ENCODE assay signal across 1 cellular context in genomic region chr11:76329084-76329648, GRCh38.
TF ChIP-seq lines count a peak whose summit lies in the region.

No MANE protein-coding gene starts in this region.

TF ChIP-seq in HepG2, 621 proteins besides CTCF, POLR2A, EP300 and RAD21 (continued from another document and continues in another):
- 0 out of 2 replicates have a peak, but pooled peaks have one; percentile 21 for TF ChIP-seq ZFP91 (CRISPR knock-in tag; IDR thresholded peaks at IDR 0.05; ENCODE audit: borderline replicate concordance)
- no peak for TF ChIP-seq NFKB2 (CRISPR knock-in tag; IDR thresholded peaks at IDR 0.05; ENCODE audit: borderline replicate concordance)
- no peak for TF ChIP-seq BRD4 (CRISPR knock-in tag; IDR thresholded peaks at IDR 0.05)
- 0 out of 2 replicates have a peak, but pooled peaks have one; percentile 25 for TF ChIP-seq RFXAP (CRISPR knock-in tag; IDR thresholded peaks at IDR 0.05; ENCODE audit: borderline replicate concordance)
- no peak for TF ChIP-seq GMEB2 (CRISPR knock-in tag; IDR thresholded peaks at IDR 0.05; ENCODE audit: low read depth)
- no peak for TF ChIP-seq HNRNPH1 (optimal IDR thresholded peaks at IDR 0.05; ENCODE audit: low read depth, low read length)
- no peak for TF ChIP-seq ZHX1 (CRISPR knock-in tag; IDR thresholded peaks at IDR 0.05; ENCODE audit: low read depth)
- TF ChIP-seq ATF7-NPFF (CRISPR knock-in tag; IDR thresholded peaks at IDR 0.05; ENCODE audit: low read depth), result no peak
- peak; percentile 94 for TF ChIP-seq NR2F2 (IDR thresholded peaks at IDR 0.05; ENCODE audit: borderline replicate concordance, low read depth)
- TF ChIP-seq ZSCAN22 (CRISPR knock-in tag; IDR thresholded peaks at IDR 0.05), result no peak
- TF ChIP-seq TIGD3 (CRISPR knock-in tag; IDR thresholded peaks at IDR 0.05; ENCODE audit: borderline replicate concordance), result no peak
- no peak for TF ChIP-seq FOXC1 (CRISPR knock-in tag; IDR thresholded peaks at IDR 0.05; ENCODE audit: borderline replicate concordance)
- TF ChIP-seq ZKSCAN1 (IDR thresholded peaks at IDR 0.05; ENCODE audit: low read length), result 0 out of 2 replicates have a peak, but pooled peaks have one; percentile 18
- no peak for TF ChIP-seq ATM (IDR thresholded peaks at IDR 0.05; ENCODE audit: borderline replicate concordance)
- no peak for TF ChIP-seq ZBTB39 (CRISPR knock-in tag; IDR thresholded peaks at IDR 0.05)
- TF ChIP-seq ZBTB4 (CRISPR knock-in tag; IDR thresholded peaks at IDR 0.05; ENCODE audit: borderline replicate concordance), result no peak
- peak; percentile 72; the same call in 1 of the 2 replicates for TF ChIP-seq ISL2 (CRISPR knock-in tag; IDR thresholded peaks at IDR 0.05)
- TF ChIP-seq STAG1 (CRISPR knock-in tag; IDR thresholded peaks at IDR 0.05), result no peak
- TF ChIP-seq ZNF446 (CRISPR knock-in tag; IDR thresholded peaks at IDR 0.05), result no peak
- TF ChIP-seq ZNF496 (CRISPR knock-in tag; IDR thresholded peaks at IDR 0.05; ENCODE audit: insufficient replicate concordance), result no peak
- peak; percentile 23; the same call in 1 of the 2 replicates for TF ChIP-seq HDAC1 (CRISPR knock-in tag; IDR thresholded peaks at IDR 0.05)
- TF ChIP-seq ZNF138 (CRISPR knock-in tag; IDR thresholded peaks at IDR 0.05; ENCODE audit: low read depth), result no peak
- no peak for TF ChIP-seq ZNF557 (CRISPR knock-in tag; IDR thresholded peaks at IDR 0.05)
- TF ChIP-seq HHEX (CRISPR knock-in tag; IDR thresholded peaks at IDR 0.05), result no peak
- TF ChIP-seq HOXA5 (CRISPR knock-in tag; IDR thresholded peaks at IDR 0.05), result no peak
- no peak; the same call in 1 of the 2 replicates for TF ChIP-seq ZNF687 (CRISPR knock-in tag; IDR thresholded peaks at IDR 0.05)
- TF ChIP-seq ZNF331 (CRISPR knock-in tag; IDR thresholded peaks at IDR 0.05), result peak; percentile 49; the same call in 1 of the 2 replicates
- no peak for TF ChIP-seq ZIK1 (CRISPR knock-in tag; IDR thresholded peaks at IDR 0.05; ENCODE audit: borderline replicate concordance, low read depth)
- peak; percentile 49; the same call in 1 of the 2 replicates for TF ChIP-seq ZNF770 (CRISPR knock-in tag; IDR thresholded peaks at IDR 0.05)
- TF ChIP-seq ZBTB10 (CRISPR knock-in tag; IDR thresholded peaks at IDR 0.05; ENCODE audit: borderline replicate concordance), result no peak
- no peak for TF ChIP-seq CBFB (CRISPR knock-in tag; IDR thresholded peaks at IDR 0.05)
